Comparison of ENCODE assay signal across 34 cellular contexts in genomic region chr2:239459581-239459980, GRCh38. TPM values are rescaled to one million over a fixed set of nuclear protein-coding genes. Genes with fewer than 3 reads are reported as not detected.
DNase-seq lines count a peak whose midpoint lies in the region; TF ChIP-seq lines count a peak whose summit lies in the region.
"Had no signal": no experiment of that assay in that cellular context is flagged by ENCODE, and none has a peak within 500 bp of the region (broad histone marks: within the 10 kb centered on the region; RNA-seq: fewer than 3 reads in every experiment).

No MANE protein-coding gene starts in this region.

- H3K4me3 ChIP-seq in Peyer's patch (no peak overlapping the region), endodermal cell (ENCODE audit: low read length) (no peak overlapping the region), sigmoid colon (no peak overlapping the region), H7 (ENCODE audit: insufficient read depth, low read depth, low read length) (no peak overlapping the region), foreskin fibroblast (ENCODE audit: low read depth in 1 of 2, low read length in 2 of 2) (no peak overlapping the region)
- H3K4me3 ChIP-seq: A549, esophagus squamous epithelium, GM23248, heart right ventricle, lower lobe of right lung, smooth muscle cell, thoracic aorta had no signal

- intact Hi-C loops in sigmoid colon (cut with DNase I), result no loop called here

- H3K9ac ChIP-seq in endodermal cell (ENCODE audit: extremely low read depth, low read length, poor library complexity, severe bottlenecking), result no peak overlapping the region
- H3K9ac ChIP-seq: GM23248 had no signal

- no peak overlapping the region for H3K27ac Mint-ChIP-seq in endodermal cell
- H3K27ac Mint-ChIP-seq: activated CD4-positive, alpha-beta T cell treated with anti-CD3 and anti-CD28 coated beads for 36 hours; activated CD8-positive, alpha-beta T cell treated with anti-CD3 and anti-CD28 coated beads, Interleukin-2, amount 10 ng/mL, durations not matched to agents 7 days and 5 days; activated naive CD8-positive, alpha-beta T cell treated with anti-CD3 and anti-CD28 coated beads for 36 hours; activated T-cell treated with anti-CD3 and anti-CD28 coated beads, Interleukin-2, amount 50 U/mL, for 24 hours; HFFc6; naive thymus-derived CD8-positive, alpha-beta T cell had no signal

- H3K27me3 ChIP-seq in Peyer's patch (no peaks in the 10 kb centered on the region), endodermal cell (ENCODE audit: control insufficient read depth, insufficient read depth, low read length, poor library complexity, severe bottlenecking) (no peaks in the 10 kb centered on the region), sigmoid colon (no peaks in the 10 kb centered on the region), H7 (ENCODE audit: control insufficient read depth, insufficient read depth, low read length) (no peaks in the 10 kb centered on the region)
- H3K27me3 ChIP-seq: esophagus squamous epithelium had no signal

- H3K4me1 Mint-ChIP-seq in endodermal cell, result no peaks in the 10 kb centered on the region
- H3K4me1 Mint-ChIP-seq: activated naive CD8-positive, alpha-beta T cell treated with anti-CD3 and anti-CD28 coated beads for 36 hours; CD4-positive, CD25-positive, alpha-beta regulatory T cell had no signal

- H3K9me3 Mint-ChIP-seq in endodermal cell, result peaks cover 13% of the 10 kb centered on the region
- H3K9me3 Mint-ChIP-seq: activated T-cell treated with anti-CD3 and anti-CD28 coated beads, Interleukin-2, amount 50 U/mL, for 24 hours had no signal

- no peaks in the 10 kb centered on the region for H3K9me3 ChIP-seq in Peyer's patch
- no peaks in the 10 kb centered on the region for H3K9me3 ChIP-seq in endodermal cell (ENCODE audit: control insufficient read depth, low read length)
- H3K9me3 ChIP-seq in sigmoid colon, result no peaks in the 10 kb centered on the region
- H3K9me3 ChIP-seq: esophagus squamous epithelium, lower lobe of right lung, thoracic aorta had no signal

- H3K27ac ChIP-seq in Peyer's patch (no peak overlapping the region), endodermal cell (ENCODE audit: low read depth, low read length) (no peak overlapping the region), sigmoid colon (no peak overlapping the region)
- H3K27ac ChIP-seq: A549, esophagus squamous epithelium, GM23248, heart right ventricle, lower lobe of right lung, thoracic aorta had no signal

- H3K36me3 ChIP-seq in Peyer's patch, result no peaks in the 10 kb centered on the region
- H3K36me3 ChIP-seq in endodermal cell (ENCODE audit: control insufficient read depth, insufficient read depth, low read length), result no peaks in the 10 kb centered on the region
- no peaks in the 10 kb centered on the region for H3K36me3 ChIP-seq in sigmoid colon
- H3K36me3 ChIP-seq in H7 (replicated peaks; ENCODE audit: control insufficient read depth, insufficient read depth, low read length), result no peaks in the 10 kb centered on the region
- H3K36me3 ChIP-seq: esophagus squamous epithelium, heart right ventricle, lower lobe of right lung, thoracic aorta had no signal

- peak; percentile 24 for DNase-seq in NCI-H82 (lab: John Stamatoyannopoulos, UW)
- DNase-seq in NCI-H82 treated with DMSO at 0.1 percent for 48 hours (lab: John Stamatoyannopoulos, UW; ENCODE audit: unreplicated experiment), result no peak
- peak in 2 of 3 donors; percentile 14 to 42 for DNase-seq in Peyer's patch
- DNase-seq in endodermal cell, result peak; percentile 29
- DNase-seq in sigmoid colon, result peak; percentile 12
- DNase-seq in NCI-H1694 treated with DMSO at 0.1 percent for 48 hours (lab: John Stamatoyannopoulos, UW), result no peak
- no peak for DNase-seq in H7
- no peak for DNase-seq in foreskin fibroblast
- DNase-seq: activated CD4-positive, alpha-beta T cell treated with anti-CD3 and anti-CD28 coated beads for 36 hours; activated CD8-positive, alpha-beta T cell treated with anti-CD3 and anti-CD28 coated beads, Interleukin-2, amount 10 ng/mL, durations not matched to agents 7 days and 5 days; activated gamma-delta T cell; activated naive CD8-positive, alpha-beta T cell treated with anti-CD3 and anti-CD28 coated beads for 36 hours; anterior cingulate cortex; Calu3; CD4-positive, CD25-positive, alpha-beta regulatory T cell; DND-41; esophagus squamous epithelium; foreskin melanocyte; GM23248; heart right ventricle; HFFc6; kidney; lower lobe of right lung; NCI-H1694; NCI-H510A treated with DMSO at 0.1 percent for 48 hours; nucleus accumbens; SIG-M5; stimulated activated naive CD4-positive, alpha-beta T cell treated with Interleukin-2 at 50 U/mL for 16 hours had no signal

- H3K27me3 Mint-ChIP-seq in endodermal cell (ENCODE audit: insufficient read depth), result no peaks in the 10 kb centered on the region

- TF ChIP-seq CTCF in Peyer's patch (IDR thresholded peaks at IDR 0.05) (no peak), endodermal cell (conservative IDR thresholded peaks at IDR 0.05) (no peak), sigmoid colon (IDR thresholded peaks at IDR 0.05) (no peak), foreskin fibroblast (IDR thresholded peaks at IDR 0.05; ENCODE audit: low read depth, low read length) (no peak)

- no peak for TF ChIP-seq EP300 in sigmoid colon (IDR thresholded peaks at IDR 0.05)

- H3K4me1 ChIP-seq in Peyer's patch, result peaks cover 0 to 12% (median 0%) of the 10 kb centered on the region in 4 donors
- no peaks in the 10 kb centered on the region for H3K4me1 ChIP-seq in endodermal cell (ENCODE audit: control insufficient read depth, insufficient read depth, low read length)
- H3K4me1 ChIP-seq in sigmoid colon, result peaks cover 0 to 11% (median 8%) of the 10 kb centered on the region in 4 donors
- H3K4me1 ChIP-seq: lower lobe of right lung had no signal

- H3K4me3 Mint-ChIP-seq in endodermal cell, result no peak overlapping the region
- H3K4me3 Mint-ChIP-seq: activated CD4-positive, alpha-beta T cell treated with anti-CD3 and anti-CD28 coated beads for 36 hours; activated CD8-positive, alpha-beta T cell treated with anti-CD3 and anti-CD28 coated beads, Interleukin-2, amount 10 ng/mL, durations not matched to agents 7 days and 5 days; activated naive CD8-positive, alpha-beta T cell treated with anti-CD3 and anti-CD28 coated beads for 36 hours; activated T-cell treated with anti-CD3 and anti-CD28 coated beads, Interleukin-2, amount 50 U/mL, for 24 hours; CD4-positive, CD25-positive, alpha-beta regulatory T cell; HFFc6; IgD-negative memory B cell; naive thymus-derived CD8-positive, alpha-beta T cell had no signal

- TF ChIP-seq POLR2A in Peyer's patch (IDR thresholded peaks at IDR 0.05) (no peak), sigmoid colon (IDR thresholded peaks at IDR 0.05) (no peak)

- WGBS in endodermal cell (ENCODE audit: insufficient coverage in 1 of 2, insufficient read length in 1 of 2), 2 experiments, result 92 to 93% methylated on average over 10 to 11 of the region's 11 CpGs
- WGBS in sigmoid colon, 2 donors, result 87 to 88% methylated on average over 11 of the region's 11 CpGs

- no peaks in the 10 kb centered on the region for H3K36me3 Mint-ChIP-seq in endodermal cell (ENCODE audit: low read depth)
- H3K36me3 Mint-ChIP-seq: activated naive CD8-positive, alpha-beta T cell treated with anti-CD3 and anti-CD28 coated beads for 36 hours; CD4-positive, CD25-positive, alpha-beta regulatory T cell; IgD-negative memory B cell had no signal

RNA-seq across cellular contexts. Expression of gene HDAC4, which starts 58.8 kb away (rescaled TPM):
- total RNA-seq in Peyer's patch (100 to 1,000 TPM in 3 of 4 donors, 10 to 100 TPM in 1; 28.9 to 198 (median 102) TPM), endodermal cell (10 to 100 TPM; 45.7 to 51.2 TPM), sigmoid colon (100 to 1,000 TPM in 3 of 4 donors, 10 to 100 TPM in 1; 77.0 to 196 (median 139) TPM)
- polyA plus RNA-seq in endodermal cell (2013, experiment 1 of 2), result 11.1 TPM
- 13.9 TPM for polyA plus RNA-seq in endodermal cell (2013, experiment 2 of 2)
- polyA plus RNA-seq in sigmoid colon, result 10 to 100 TPM in 1 of 3 donors, 1 to 10 TPM in 2; 1.8 to 16.4 (median 3.0) TPM
- 18.1 and 28.5 TPM in 2 replicates for total RNA-seq in H7 (2014; rRNA removed; shearing (Covaris generic))

Comparison
In these comparisons a context has a peak if more than half of its experiments do, and no peak if none do; other contexts are left out.
1. DNase-seq: peak in NCI-H82 (single experiment), Peyer's patch (2 of 3), endodermal cell (single experiment) and sigmoid colon (single experiment); none in NCI-H82 treated with DMSO at 0.1 percent for 48 hours (single experiment), NCI-H1694 treated with DMSO at 0.1 percent for 48 hours (single experiment), H7 (single experiment) and foreskin fibroblast (0 of 2).